Comparison of ENCODE assay signal across 8 cellular contexts in genomic region chr14:96363751-96364336, GRCh38. TPM values are rescaled to one million over a fixed set of nuclear protein-coding genes. Genes with fewer than 3 reads are reported as not detected.
DNase-seq lines count a peak whose midpoint lies in the region; ATAC-seq, FAIRE-seq and TF ChIP-seq lines count a peak whose summit lies in the region.

No MANE protein-coding gene starts in this region.

- H3K9me3 Mint-ChIP-seq in Calu3 (ENCODE audit: low read depth, unreplicated experiment), result no peaks in the 10 kb centered on the region

- H3K9ac ChIP-seq in HUES48 (ENCODE audit: low read depth, low read length), result peak overlapping the region; percentile 45
- peak overlapping the region; percentile 81 for H3K9ac ChIP-seq in mammary epithelial cell (ENCODE audit: insufficient read depth, low read length)
- H3K9ac ChIP-seq in kidney (ENCODE audit: low read length in 2 of 2), result peak overlapping the region; percentile 14 to 65

- H3K36me3 Mint-ChIP-seq in Calu3 (ENCODE audit: insufficient read depth, unreplicated experiment), result peaks cover 34% of the 10 kb centered on the region

- no peak for TF ChIP-seq CTCF in Calu3 (IDR thresholded peaks at IDR 0.05; ENCODE audit: unreplicated experiment)
- no peak for TF ChIP-seq CTCF in mammary epithelial cell (conservative IDR thresholded peaks at IDR 0.05 in 1 of 2, IDR thresholded peaks at IDR 0.05 in 1 of 2; ENCODE audit: extremely low read depth in 1 of 2, insufficient read depth in 1 of 2, low read depth in 1 of 2, low read length in 2 of 2)
- no peak for TF ChIP-seq CTCF in kidney (IDR thresholded peaks at IDR 0.05; ENCODE audit: borderline replicate concordance, extremely low read depth, insufficient read depth)

- H3K27me3 Mint-ChIP-seq in Calu3 (ENCODE audit: unreplicated experiment), result no peaks in the 10 kb centered on the region

- H3K36me3 ChIP-seq in HUES48 (ENCODE audit: control insufficient read depth, insufficient read depth, low read length) (0 out of 2 replicates have a peak, but pooled peaks cover 5% of the 10 kb centered on the region), mammary epithelial cell (ENCODE audit: insufficient read depth, low read length) (no peaks in the 10 kb centered on the region), kidney (ENCODE audit: control insufficient read depth in 1 of 2, insufficient read depth in 2 of 2, low read length in 2 of 2) (no peaks in the 10 kb centered on the region)

- ATAC-seq in GM21381 (IDR thresholded peaks at IDR 0.05; ENCODE audit: unreplicated experiment) (peak; percentile 19), SK-N-SH treated with all-trans-retinoic acid at 6 μM for 48 hours (peak; percentile 68), GM18519 (IDR thresholded peaks at IDR 0.05; ENCODE audit: low FRiP score, unreplicated experiment) (no peak)

- H3K79me2 ChIP-seq in mammary epithelial cell (ENCODE audit: insufficient read depth, low read length), result peaks cover 93% of the 10 kb centered on the region

- CTCF ChIA-PET in Calu3 (lab: Charles Lee), result no interaction called here
- CTCF ChIA-PET in mammary epithelial cell (lab: Charles Lee; ENCODE audit: low non-redundant PET), result no interaction called here

- FAIRE-seq in kidney (lab: Jason Lieb, UNC), result no peak

- H2AFZ ChIP-seq in mammary epithelial cell (ENCODE audit: low read depth, low read length), result peak overlapping the region; percentile 87

- intact Hi-C loops in Calu3 (cut with micrococcal nuclease; ENCODE audit: unreplicated experiment) (loop anchor here (2.0 to 5.0 kb wide), 2 partner anchors 27 to 57 kb away; no protein-coding TSS in a partner anchor), mammary epithelial cell (cut with micrococcal nuclease) (loop anchor here (1.0 to 2.0 kb wide), 3 partner anchors 27 to 139 kb away; partner anchors contain the start of gene PAPOLA), kidney (cut with DNase I) (no loop called here)

- DNase-seq in Calu3 (peak; percentile 17), mammary epithelial cell (peak; percentile 63), kidney (no peak)
- peak; percentile 5 to 20 (median 14) for DNase-seq in stimulated activated CD4-positive, alpha-beta T cell treated with anti-CD3 and anti-CD28 coated beads, Interleukin-12 subunit alpha, Interleukin-12 subunit beta, amount 100 ng/mL, for 48 hours (ENCODE audit: low read depth in 2 of 3, low spot score in 1 of 3)

- no peaks in the 10 kb centered on the region for H3K27me3 ChIP-seq in HUES48 (ENCODE audit: control insufficient read depth, insufficient read depth, low read length)
- no peaks in the 10 kb centered on the region for H3K27me3 ChIP-seq in mammary epithelial cell (ENCODE audit: insufficient read depth, low read length)

- peak overlapping the region; percentile 74 for H3K27ac Mint-ChIP-seq in Calu3 (ENCODE audit: unreplicated experiment)

- peaks cover 13% of the 10 kb centered on the region for H3K4me1 Mint-ChIP-seq in Calu3 (ENCODE audit: low read depth, unreplicated experiment)

- 1% methylated on average over 13 of the region's 38 CpGs for whole genome bisulfite sequencing in mammary epithelial cell (ENCODE audit: low coverage, missing lambda C conversion rate)

- peak overlapping the region; percentile 90 for H3K4me3 Mint-ChIP-seq in Calu3 (ENCODE audit: low read depth, unreplicated experiment)

- in situ Hi-C loops in mammary epithelial cell (cut with MboI; ENCODE audit: low sequenced_read_pairs in 2 of 2), result no loop called here

- no peaks in the 10 kb centered on the region for H3K9me3 ChIP-seq in HUES48 (ENCODE audit: control insufficient read depth, insufficient read depth, low read length)
- no peaks in the 10 kb centered on the region for H3K9me3 ChIP-seq in mammary epithelial cell (replicated peaks; ENCODE audit: insufficient read depth, low read length)
- H3K9me3 ChIP-seq in kidney (ENCODE audit: control insufficient read depth in 1 of 2, low read length in 2 of 2), result no peaks in the 10 kb centered on the region

- BruUV-seq in Calu3 (replicated peaks; lab: Mats Ljungman, UMichigan) (no TSS peak), mammary epithelial cell (replicated peaks; lab: Mats Ljungman, UMichigan) (TSS peak; percentile 56)

- H3K27ac ChIP-seq in HUES48 (ENCODE audit: low read depth, low read length) (peak overlapping the region; percentile 70), mammary epithelial cell (ENCODE audit: insufficient read depth, low read depth, low read length) (peak overlapping the region; percentile 61), kidney (ENCODE audit: low read depth in 2 of 2, low read length in 2 of 2) (peak overlapping the region; percentile 45 to 83)

- dilution Hi-C loops in mammary epithelial cell (cut with HindIII; ENCODE audit: low sequenced_read_pairs), result no loop called here

- H3K4me2 ChIP-seq in mammary epithelial cell (ENCODE audit: insufficient read depth, low read depth, low read length), result peak overlapping the region; percentile 91

- peaks cover 30% of the 10 kb centered on the region for H3K4me1 ChIP-seq in HUES48 (ENCODE audit: control insufficient read depth, insufficient read depth, low read length)
- peaks cover 22% of the 10 kb centered on the region for H3K4me1 ChIP-seq in mammary epithelial cell (ENCODE audit: insufficient read depth, low read length)
- H3K4me1 ChIP-seq in kidney (ENCODE audit: control insufficient read depth in 1 of 2, insufficient read depth in 1 of 2, low read depth in 1 of 2, low read length in 2 of 2), result peaks cover 13 to 20% of the 10 kb centered on the region in 2 donors

- H4K20me1 ChIP-seq in mammary epithelial cell (ENCODE audit: insufficient read depth, low read length), result no peaks in the 10 kb centered on the region

- H3K4me3 ChIP-seq in HUES48 (ENCODE audit: low read depth, low read length) (peak overlapping the region; percentile 91), mammary epithelial cell (replicated peaks in 1 of 3; ENCODE audit: insufficient read depth in 1 of 3, low read depth in 2 of 3, low read length in 3 of 3) (peak overlapping the region; percentile 58 to 85 (median 68)), kidney (ENCODE audit: low read length in 2 of 2) (peak overlapping the region; percentile 83 to 84)

TF ChIP-seq in SK-N-SH treated with all-trans-retinoic acid at 6 μM for 48 hours, 23 proteins besides CTCF, POLR2A, EP300 and RAD21 (continues in another document):
- no peak for TF ChIP-seq TOX (CRISPR knock-in tag; IDR thresholded peaks at IDR 0.05; ENCODE audit: borderline replicate concordance)
- no peak for TF ChIP-seq ZC3H10 (CRISPR knock-in tag; IDR thresholded peaks at IDR 0.05)
- TF ChIP-seq ARNTL (CRISPR knock-in tag; IDR thresholded peaks at IDR 0.05; ENCODE audit: borderline replicate concordance, low read depth), result no peak
- no peak for TF ChIP-seq SNAI2 (CRISPR knock-in tag; IDR thresholded peaks at IDR 0.05)
- TF ChIP-seq GLIS3 (CRISPR knock-in tag; IDR thresholded peaks at IDR 0.05), result no peak
- no peak for TF ChIP-seq PATZ1 (CRISPR knock-in tag; IDR thresholded peaks at IDR 0.05; ENCODE audit: borderline replicate concordance)
- TF ChIP-seq ZNF565 (CRISPR knock-in tag; conservative IDR thresholded peaks at IDR 0.05; ENCODE audit: low read depth), result no peak
- TF ChIP-seq POU6F1 (CRISPR knock-in tag; IDR thresholded peaks at IDR 0.05; ENCODE audit: borderline replicate concordance, low read depth), result no peak
- no peak for TF ChIP-seq ZNF70 (CRISPR knock-in tag; IDR thresholded peaks at IDR 0.05)

RNA-seq across cellular contexts. Expression of gene GSKIP, which starts 0.5 kb away (rescaled TPM):
- total RNA-seq in Calu3 (2022) (33.3 and 42.5 TPM in 2 replicates), mammary epithelial cell (10 to 100 TPM; 32.2 to 61.0 TPM), kidney (30.5 TPM)
- polyA plus RNA-seq in mammary epithelial cell (31.7 TPM), kidney (ENCODE audit: insufficient read depth, low read depth, low replicate concordance) (13.1 TPM)
- polyA minus RNA-seq in mammary epithelial cell, result 20.7 TPM

RNA-seq across cellular contexts. Expression of gene ATG2B, which starts 0.7 kb away (rescaled TPM):
- total RNA-seq in Calu3 (2022), result 13.0 and 14.5 TPM in 2 replicates
- 10 to 100 TPM; 15.6 to 21.8 TPM for total RNA-seq in mammary epithelial cell
- polyA plus RNA-seq in mammary epithelial cell, result 5.6 TPM
- polyA minus RNA-seq in mammary epithelial cell, result 31.3 TPM
- 35.8 TPM for total RNA-seq in kidney
- polyA plus RNA-seq in kidney (ENCODE audit: insufficient read depth, low read depth, low replicate concordance), result 3.8 TPM

RNA-seq across cellular contexts. Expression of gene AK7, which starts 28.1 kb away (rescaled TPM):
- total RNA-seq in Calu3 (2022), result 2.4 and 3.3 TPM in 2 replicates
- total RNA-seq in mammary epithelial cell, result 1 to 10 TPM in 1 of 2 donors, under 1 TPM in 1; 0.33 to 1.5 TPM
- 0.15 TPM for polyA plus RNA-seq in mammary epithelial cell
- polyA minus RNA-seq in mammary epithelial cell, result not detected
- total RNA-seq in kidney, result 12.5 TPM
- polyA plus RNA-seq in kidney (ENCODE audit: insufficient read depth, low read depth, low replicate concordance), result 5.5 TPM
